In the genomic region with DNA sequence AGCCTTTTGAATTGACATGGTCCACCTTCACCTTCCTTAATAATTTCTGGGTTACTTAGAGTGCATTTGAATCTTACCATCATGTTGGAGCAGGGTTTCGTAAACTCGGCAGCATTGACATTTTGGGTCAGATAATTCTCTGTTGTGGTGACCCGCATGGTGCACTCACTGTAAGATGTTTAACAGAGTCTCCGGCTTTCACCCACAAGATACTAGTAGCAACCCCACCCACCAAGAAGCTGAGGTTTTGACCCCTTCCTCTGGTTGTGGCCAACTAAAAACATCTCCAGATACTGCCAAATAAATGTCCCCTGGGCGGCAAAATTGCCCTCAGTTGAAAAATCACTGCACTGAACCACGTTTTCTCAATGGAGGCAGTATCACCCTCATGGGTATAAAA, we compare ENCODE assay signal across 25 cellular contexts.
DNase-seq lines count a peak whose midpoint lies in the region; ATAC-seq and TF ChIP-seq lines count a peak whose summit lies in the region.
"Had no signal": no experiment of that assay in that cellular context is flagged by ENCODE, and none has a peak within 500 bp of the region (broad histone marks: within the 10 kb centered on the region; RNA-seq: fewer than 3 reads in every experiment).

No MANE protein-coding gene starts in this region.

- DNase-seq in CD4-positive, CD25-positive, alpha-beta regulatory T cell, result no peak
- peak; percentile 33 for DNase-seq in activated CD8-positive, alpha-beta T cell treated with anti-CD3 and anti-CD28 coated beads, Interleukin-2, amount 10 ng/mL, durations not matched to agents 7 days and 5 days
- DNase-seq in natural killer cell (peak; percentile 18), neuronal stem cell (ENCODE audit: low spot score) (no peak), GM13976 (ENCODE audit: low spot score) (no peak), erythroblast (lab: John Stamatoyannopoulos, UW) (no peak)
- DNase-seq: C1 segment of cervical spinal cord; Calu3; CD8-positive, alpha-beta memory T cell; DMS153; H9; HFFc6; KBM-7; NCI-H1092; NCI-H1436 treated with DMSO at 0.1 percent for 48 hours; NCI-H2029; NCI-H226; NCI-H510A treated with DMSO at 0.1 percent for 48 hours; NCI-H774; PC-9; RPMI8226; SHP77 treated with DMSO at 0.1 percent for 48 hours had no signal

- no peak overlapping the region for H3K27ac ChIP-seq in CD4-positive, CD25-positive, alpha-beta regulatory T cell (ENCODE audit: insufficient read depth, low read length, poor library complexity, severe bottlenecking)
- H3K27ac ChIP-seq in neuronal stem cell (replicated peaks; ENCODE audit: low read length), result no peak overlapping the region
- H3K27ac ChIP-seq: PC-9, SK-N-MC had no signal

- H3K9me3 Mint-ChIP-seq in CD4-positive, CD25-positive, alpha-beta regulatory T cell, result peaks cover 0 to 2% (median 0%) of the 10 kb centered on the region in 7 donors
- no peaks in the 10 kb centered on the region for H3K9me3 Mint-ChIP-seq in activated CD8-positive, alpha-beta T cell treated with anti-CD3 and anti-CD28 coated beads, Interleukin-2, amount 10 ng/mL, durations not matched to agents 7 days and 5 days (ENCODE audit: insufficient read depth)
- no peaks in the 10 kb centered on the region for H3K9me3 Mint-ChIP-seq in natural killer cell
- H3K9me3 Mint-ChIP-seq: CD8-positive, alpha-beta memory T cell; HFFc6 had no signal

- H3K27ac Mint-ChIP-seq in CD4-positive, CD25-positive, alpha-beta regulatory T cell, result peak overlapping the region in 1 of 3 donors; percentile 43
- H3K27ac Mint-ChIP-seq in activated CD8-positive, alpha-beta T cell treated with anti-CD3 and anti-CD28 coated beads, Interleukin-2, amount 10 ng/mL, durations not matched to agents 7 days and 5 days, result no peak overlapping the region
- H3K27ac Mint-ChIP-seq in natural killer cell, result no peak overlapping the region
- H3K27ac Mint-ChIP-seq: H9, HFFc6 had no signal

- no peak overlapping the region for H4K8ac ChIP-seq in neuronal stem cell (ENCODE audit: low read depth, low read length)

- peaks cover 4% of the 10 kb centered on the region for H3K79me1 ChIP-seq in neuronal stem cell (ENCODE audit: low read depth, low read length)

- H2AK5ac ChIP-seq in neuronal stem cell (ENCODE audit: low read depth, low read length), result no peak overlapping the region

- no peak overlapping the region for H2AFZ ChIP-seq in neuronal stem cell (ENCODE audit: low read length)
- H2AFZ ChIP-seq: GM23248, PC-9 had no signal

- peak overlapping the region; percentile 32 for H3K4me3 ChIP-seq in CD4-positive, CD25-positive, alpha-beta regulatory T cell (ENCODE audit: low read depth, low read length)
- no peak overlapping the region for H3K4me3 ChIP-seq in neuronal stem cell (ENCODE audit: low read length in 2 of 2)
- H3K4me3 ChIP-seq: GM23248, PC-9, SK-N-MC had no signal

- no peak overlapping the region for H2BK120ac ChIP-seq in neuronal stem cell (ENCODE audit: low read depth, low read length)

- H2BK15ac ChIP-seq in neuronal stem cell (ENCODE audit: low read length), result no peak overlapping the region

- peaks cover 15% of the 10 kb centered on the region for H3K4me1 ChIP-seq in CD4-positive, CD25-positive, alpha-beta regulatory T cell (ENCODE audit: control insufficient read depth, insufficient read depth, low read length, poor library complexity, severe bottlenecking)
- no peaks in the 10 kb centered on the region for H3K4me1 ChIP-seq in neuronal stem cell (ENCODE audit: control insufficient read depth in 2 of 2, insufficient read depth in 1 of 2, low read depth in 1 of 2, low read length in 2 of 2)

- H3K27me3 ChIP-seq in CD4-positive, CD25-positive, alpha-beta regulatory T cell (ENCODE audit: control insufficient read depth, insufficient read depth, low read length), result no peaks in the 10 kb centered on the region
- H3K27me3 ChIP-seq in neuronal stem cell (ENCODE audit: control insufficient read depth in 3 of 3, insufficient read depth in 3 of 3, low read depth in 1 of 3, low read length in 3 of 3), result no peaks in the 10 kb centered on the region

- peaks cover 8 to 22% (median 14%) of the 10 kb centered on the region in 4 donors for H3K4me1 Mint-ChIP-seq in CD4-positive, CD25-positive, alpha-beta regulatory T cell
- peaks cover 27% of the 10 kb centered on the region for H3K4me1 Mint-ChIP-seq in activated CD8-positive, alpha-beta T cell treated with anti-CD3 and anti-CD28 coated beads, Interleukin-2, amount 10 ng/mL, durations not matched to agents 7 days and 5 days (ENCODE audit: low read depth)
- peaks cover 18 to 22% of the 10 kb centered on the region in 2 donors for H3K4me1 Mint-ChIP-seq in natural killer cell
- H3K4me1 Mint-ChIP-seq: H9 had no signal

- H3K4me3 Mint-ChIP-seq in CD4-positive, CD25-positive, alpha-beta regulatory T cell, result peak overlapping the region in 2 of 4 donors; percentile 12 to 63
- no peak overlapping the region for H3K4me3 Mint-ChIP-seq in activated CD8-positive, alpha-beta T cell treated with anti-CD3 and anti-CD28 coated beads, Interleukin-2, amount 10 ng/mL, durations not matched to agents 7 days and 5 days
- peak overlapping the region; percentile 13 for H3K4me3 Mint-ChIP-seq in natural killer cell
- H3K4me3 Mint-ChIP-seq: H9, HFFc6 had no signal

- no peaks in the 10 kb centered on the region for H3K9me3 ChIP-seq in CD4-positive, CD25-positive, alpha-beta regulatory T cell (ENCODE audit: control insufficient read depth in 2 of 2, low read length in 2 of 2)
- H3K9me3 ChIP-seq in neuronal stem cell (replicated peaks in 1 of 2; ENCODE audit: control insufficient read depth in 2 of 2, insufficient read depth in 1 of 2, low read depth in 1 of 2, low read length in 2 of 2), result no peaks in the 10 kb centered on the region

- POLR2A ChIA-PET in activated CD8-positive, alpha-beta T cell treated with anti-CD3 and anti-CD28 coated beads, Interleukin-2, amount 10 ng/mL, durations not matched to agents 7 days and 5 days (lab: Charles Lee), result no interaction called here

- CTCF ChIA-PET in activated CD8-positive, alpha-beta T cell treated with anti-CD3 and anti-CD28 coated beads, Interleukin-2, amount 10 ng/mL, durations not matched to agents 7 days and 5 days (lab: Charles Lee), result interaction anchor here (2.1 kb wide), 1 partner anchor 60 kb away, joined by 5 read pairs; no protein-coding TSS in a partner anchor

- in situ Hi-C loops in GM13976 (cut with MboI; ENCODE audit: low sequenced_read_pairs, unreplicated experiment), result loop anchor here (10.0 kb wide), 1 partner anchor 61 kb away; the partner anchor contains the start of gene CHST7

- no peak overlapping the region for H3K4ac ChIP-seq in neuronal stem cell (ENCODE audit: low read length)

- no CpG with 5 or more reads among the region's 6 CpGs for WGBS in neuronal stem cell (ENCODE audit: extremely low coverage in 2 of 2, insufficient read length in 2 of 2, insufficient replicate concordance in 1 of 2), 2 donors

- H3K18ac ChIP-seq in neuronal stem cell (ENCODE audit: low read length), result no peak overlapping the region

- no peak overlapping the region for H3K4me2 ChIP-seq in neuronal stem cell (ENCODE audit: insufficient read depth, low read length, poor library complexity, severe bottlenecking)
- H3K4me2 ChIP-seq: PC-9 had no signal

- no peak overlapping the region for H2BK12ac ChIP-seq in neuronal stem cell (ENCODE audit: low read length)

- H4K91ac ChIP-seq in neuronal stem cell (ENCODE audit: low read depth, low read length, poor library complexity), result no peak overlapping the region

- H3K23ac ChIP-seq in neuronal stem cell (ENCODE audit: low read depth, low read length, poor library complexity), result no peak overlapping the region

- H3K14ac ChIP-seq in neuronal stem cell (ENCODE audit: low read length), result no peak overlapping the region

- TF ChIP-seq CTCF in natural killer cell (IDR thresholded peaks at IDR 0.05), result no peak
- TF ChIP-seq CTCF in GM13976 (IDR thresholded peaks at IDR 0.05; ENCODE audit: borderline replicate concordance, control extremely low read depth, extremely low read depth, insufficient read depth, missing control alignments), result no peak

- ATAC-seq in CD4-positive, CD25-positive, alpha-beta regulatory T cell (ENCODE audit: low read depth in 2 of 2), result no peak
- peak; percentile 55 for ATAC-seq in GM21423 (IDR thresholded peaks at IDR 0.05; ENCODE audit: unreplicated experiment)
- ATAC-seq in activated CD8-positive, alpha-beta T cell treated with anti-CD3 and anti-CD28 coated beads, Interleukin-2, amount 10 ng/mL, durations not matched to agents 7 days and 5 days, result no peak
- ATAC-seq in natural killer cell, result peak; percentile 52 to 87 (median 59)

- H3K9ac ChIP-seq in neuronal stem cell (ENCODE audit: low read depth, low read length, poor library complexity), result no peak overlapping the region
- H3K9ac ChIP-seq: GM23248 had no signal

- H3K27me3 Mint-ChIP-seq in CD4-positive, CD25-positive, alpha-beta regulatory T cell, result no peaks in the 10 kb centered on the region
- no peaks in the 10 kb centered on the region for H3K27me3 Mint-ChIP-seq in activated CD8-positive, alpha-beta T cell treated with anti-CD3 and anti-CD28 coated beads, Interleukin-2, amount 10 ng/mL, durations not matched to agents 7 days and 5 days (ENCODE audit: low read depth)
- peaks cover 9 to 45% of the 10 kb centered on the region in 2 donors for H3K27me3 Mint-ChIP-seq in natural killer cell (ENCODE audit: low read depth in 2 of 2)

- intact Hi-C loops in natural killer cell (cut with micrococcal nuclease), result loop anchor here (5.0 kb wide), 1 partner anchor 64 kb away; the partner anchor contains the start of gene CHST7

- TF ChIP-seq POLR2A in erythroblast (IDR thresholded peaks at IDR 0.05; ENCODE audit: low read length), result no peak

- H3K36me3 ChIP-seq in CD4-positive, CD25-positive, alpha-beta regulatory T cell (ENCODE audit: control insufficient read depth, insufficient read depth, low read length), result no peaks in the 10 kb centered on the region
- no peaks in the 10 kb centered on the region for H3K36me3 ChIP-seq in neuronal stem cell (replicated peaks in 1 of 2; ENCODE audit: control insufficient read depth in 2 of 2, insufficient read depth in 2 of 2, low read length in 2 of 2)

- no peak overlapping the region for H2BK5ac ChIP-seq in neuronal stem cell (ENCODE audit: low read length)

- H3K36me3 Mint-ChIP-seq in CD4-positive, CD25-positive, alpha-beta regulatory T cell, result no peaks in the 10 kb centered on the region
- peaks cover 3% of the 10 kb centered on the region for H3K36me3 Mint-ChIP-seq in activated CD8-positive, alpha-beta T cell treated with anti-CD3 and anti-CD28 coated beads, Interleukin-2, amount 10 ng/mL, durations not matched to agents 7 days and 5 days (ENCODE audit: low read depth)
- H3K36me3 Mint-ChIP-seq in natural killer cell, result no peaks in the 10 kb centered on the region

Comparison
In these comparisons a context has a peak if more than half of its experiments do, and no peak if none do; other contexts are left out.
1. ATAC-seq: peak in GM21423 (single experiment) and natural killer cell (3 of 3); none in CD4-positive, CD25-positive, alpha-beta regulatory T cell (0 of 2) and activated CD8-positive, alpha-beta T cell treated with anti-CD3 and anti-CD28 coated beads, Interleukin-2, amount 10 ng/mL, durations not matched to agents 7 days and 5 days (single experiment).
2. DNase-seq: peak in activated CD8-positive, alpha-beta T cell treated with anti-CD3 and anti-CD28 coated beads, Interleukin-2, amount 10 ng/mL, durations not matched to agents 7 days and 5 days (single experiment) and natural killer cell (single experiment); none in CD4-positive, CD25-positive, alpha-beta regulatory T cell (0 of 3), neuronal stem cell (single experiment), GM13976 (single experiment) and erythroblast (0 of 2).